ENCODE assay signal across 2 cellular contexts in genomic region chr19:13162749-13163608, GRCh38.
TF ChIP-seq lines count a peak whose summit lies in the region.

No MANE protein-coding gene starts in this region.

TF ChIP-seq in GM12891, 5 proteins besides CTCF, POLR2A, EP300 and RAD21:
- TF ChIP-seq TAF1 (IDR thresholded peaks at IDR 0.05; ENCODE audit: low read depth, low read length) (0 out of 2 replicates have a peak, but pooled peaks have one; percentile 12), POLR2AphosphoS5 (IDR thresholded peaks at IDR 0.05; ENCODE audit: low read depth, low read length) (no peak), POU2F2 (IDR thresholded peaks at IDR 0.05; ENCODE audit: low read depth, low read length) (peak; percentile 94)

TF ChIP-seq in H1, 55 proteins besides CTCF, POLR2A, EP300 and RAD21:
- TF ChIP-seq EGR1 (IDR thresholded peaks at IDR 0.05; ENCODE audit: borderline replicate concordance, low read depth, low read length) = peak; percentile 91; the same call in 1 of the 2 replicates
- peak; percentile 84; the same call in 1 of the 2 replicates for TF ChIP-seq SP4 (IDR thresholded peaks at IDR 0.05; ENCODE audit: low read length)
- TF ChIP-seq CTBP2 (IDR thresholded peaks at IDR 0.05; ENCODE audit: borderline replicate concordance, insufficient read depth, insufficient read length, low read length) = peak; percentile 64
- no peak for TF ChIP-seq ATF3 (IDR thresholded peaks at IDR 0.05; ENCODE audit: insufficient read depth, low read depth, low read length)
- peak; percentile 75 for TF ChIP-seq TAF1 (IDR thresholded peaks at IDR 0.05; ENCODE audit: low read depth, low read length)
- no peak for TF ChIP-seq EZH2 (IDR thresholded peaks at IDR 0.05; ENCODE audit: low read depth, low read length, severe bottlenecking)
- TF ChIP-seq SIN3A (conservative IDR thresholded peaks at IDR 0.05 in 1 of 2, IDR thresholded peaks at IDR 0.05 in 1 of 2; ENCODE audit: low read depth in 1 of 2, low read length in 2 of 2) = 0 out of 4 replicates have a peak, but pooled peaks of 1 of the 2 experiments have one; percentile 12
- TF ChIP-seq ASH2L (IDR thresholded peaks at IDR 0.05; ENCODE audit: low read length) = peak; percentile 68
- no peak for TF ChIP-seq YY1 (IDR thresholded peaks at IDR 0.05; ENCODE audit: low read depth, low read length)
- 0 out of 2 replicates have a peak, but pooled peaks have one; percentile 7 for TF ChIP-seq JUND (IDR thresholded peaks at IDR 0.05; ENCODE audit: low read length)
- TF ChIP-seq E2F6 (IDR thresholded peaks at IDR 0.05) = peak; percentile 61
- no peak for TF ChIP-seq TCF12 (IDR thresholded peaks at IDR 0.05; ENCODE audit: low read depth, low read length)
- TF ChIP-seq SP1 (IDR thresholded peaks at IDR 0.05; ENCODE audit: low read depth, low read length) = peak; percentile 76; the same call in 1 of the 2 replicates
- peak; percentile 59 for TF ChIP-seq MAX (IDR thresholded peaks at IDR 0.05)
- peak; percentile 59; the same call in 1 of the 2 replicates for TF ChIP-seq POLR2AphosphoS5 (IDR thresholded peaks at IDR 0.05; ENCODE audit: low read depth, low read length)
- TF ChIP-seq TAF7 (optimal IDR thresholded peaks at IDR 0.05; ENCODE audit: borderline replicate concordance, low read depth, low read length) = peak; percentile 86
- peak; percentile 71 for TF ChIP-seq CREB1 (IDR thresholded peaks at IDR 0.05)
- peak; percentile 35 for TF ChIP-seq PHF8 (conservative IDR thresholded peaks at IDR 0.05; ENCODE audit: low read depth, low read length)
- TF ChIP-seq RBBP5 (IDR thresholded peaks at IDR 0.05; ENCODE audit: borderline replicate concordance, low read depth, low read length) = peak; percentile 74; the same call in 1 of the 2 replicates
- TF ChIP-seq BACH1 (IDR thresholded peaks at IDR 0.05; ENCODE audit: low read length) = peak; percentile 62; the same call in 1 of the 2 replicates
